In genomic region chr20:35823937-35824336, GRCh38 we compare ENCODE assay signal across 19 cellular contexts.
"Had no signal": no experiment of that assay in that cellular context is flagged by ENCODE, and none has a peak within 500 bp of the region (broad histone marks: within the 10 kb centered on the region; RNA-seq: fewer than 3 reads in every experiment).

No MANE protein-coding gene starts in this region.

- H3K27me3 ChIP-seq: cardiac muscle cell, dorsolateral prefrontal cortex, hepatocyte, right atrium auricular region, suprapubic skin, upper lobe of left lung had no signal

- H3K9me3 Mint-ChIP-seq: activated naive CD4-positive, alpha-beta T cell treated with anti-CD3 and anti-CD28 coated beads, Interleukin-2, amount 50 U/mL, for 24 hours; activated T-cell treated with anti-CD3 and anti-CD28 coated beads, Interleukin-2, amount 50 U/mL, for 72 hours; nephron progenitor cell; stimulated activated naive CD8-positive, alpha-beta T cell treated with anti-CD3 and anti-CD28 coated beads, Interleukin-15, Interleukin-2, amounts not matched to agents 100 ng/mL and 50 ng/mL, for 24 hours had no signal

- DNase-seq: activated CD4-positive, alpha-beta T cell treated with anti-CD3 and anti-CD28 coated beads, Interleukin-2, amount 50 U/mL, for 1 hour; activated CD4-positive, CD25-positive, alpha-beta regulatory T cell treated with anti-CD3 and anti-CD28 coated beads, Interleukin-2, amount 50 U/mL, for 72 hours; activated CD8-positive, alpha-beta memory T cell treated with anti-CD3 and anti-CD28 coated beads for 24 hours; activated CD8-positive, alpha-beta memory T cell treated with anti-CD3 and anti-CD28 coated beads, Interleukin-2, amount 50 U/mL, for 48 hours; activated gamma-delta T cell; activated T-cell treated with anti-CD3 and anti-CD28 coated beads, Interleukin-2, amount 50 U/mL, for 72 hours; dorsolateral prefrontal cortex; foreskin fibroblast; nephron progenitor cell; T1000; upper lobe of left lung had no signal

- H2AFZ ChIP-seq: hepatocyte had no signal

- H3K27ac Mint-ChIP-seq: activated naive CD4-positive, alpha-beta T cell treated with anti-CD3 and anti-CD28 coated beads, Interleukin-2, amount 50 U/mL, for 24 hours; activated T-cell treated with anti-CD3 and anti-CD28 coated beads, Interleukin-2, amount 50 U/mL, for 72 hours; nephron progenitor cell; progenitor cell of endocrine pancreas; stimulated activated naive CD8-positive, alpha-beta T cell treated with anti-CD3 and anti-CD28 coated beads, Interleukin-15, Interleukin-2, amounts not matched to agents 100 ng/mL and 50 ng/mL, for 24 hours had no signal

- H3K4me2 ChIP-seq: hepatocyte had no signal

- H3K4me1 Mint-ChIP-seq: nephron progenitor cell had no signal

- H3K27me3 Mint-ChIP-seq: activated naive CD4-positive, alpha-beta T cell treated with anti-CD3 and anti-CD28 coated beads, Interleukin-2, amount 50 U/mL, for 24 hours; progenitor cell of endocrine pancreas; stimulated activated naive CD8-positive, alpha-beta T cell treated with anti-CD3 and anti-CD28 coated beads, Interleukin-15, Interleukin-2, amounts not matched to agents 100 ng/mL and 50 ng/mL, for 24 hours had no signal

- H3K36me3 ChIP-seq: cardiac muscle cell, suprapubic skin had no signal

- H3K27ac ChIP-seq: cardiac muscle cell, dorsolateral prefrontal cortex, hepatocyte, right atrium auricular region, skin epidermis, suprapubic skin, upper lobe of left lung had no signal

- H3K4me3 ChIP-seq: cardiac muscle cell, dorsolateral prefrontal cortex, hepatocyte, right atrium auricular region, skin epidermis, suprapubic skin, upper lobe of left lung had no signal

- H3K9me3 ChIP-seq: right atrium auricular region, suprapubic skin, upper lobe of left lung had no signal

- H3K4me3 Mint-ChIP-seq: activated naive CD4-positive, alpha-beta T cell treated with anti-CD3 and anti-CD28 coated beads, Interleukin-2, amount 50 U/mL, for 24 hours; activated T-cell treated with anti-CD3 and anti-CD28 coated beads, Interleukin-2, amount 50 U/mL, for 72 hours; nephron progenitor cell; stimulated activated naive CD8-positive, alpha-beta T cell treated with anti-CD3 and anti-CD28 coated beads, Interleukin-15, Interleukin-2, amounts not matched to agents 100 ng/mL and 50 ng/mL, for 24 hours had no signal
